Comparison of ENCODE assay signal across 35 cellular contexts in the genomic region with DNA sequence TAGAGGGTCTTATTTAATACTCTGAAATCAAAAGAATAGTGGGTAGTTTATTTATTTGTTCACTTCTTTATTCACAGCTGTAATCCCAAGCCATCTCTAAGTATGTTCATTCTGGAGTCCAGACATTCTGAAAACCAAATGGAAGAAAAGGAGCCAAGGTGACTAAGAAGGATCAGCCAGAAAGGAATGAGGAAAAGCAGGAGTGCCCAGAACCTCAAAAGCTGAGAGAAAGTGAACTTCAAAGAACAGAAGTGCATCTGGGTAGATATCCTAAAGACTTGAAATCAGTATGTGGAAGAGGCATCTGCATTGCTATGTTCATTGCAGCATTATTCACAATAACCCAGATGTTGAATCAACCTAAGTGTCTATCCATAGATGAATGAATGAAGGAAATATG.
"Had no signal": no experiment of that assay in that cellular context is flagged by ENCODE, and none has a peak within 500 bp of the region (broad histone marks: within the 10 kb centered on the region; RNA-seq: fewer than 3 reads in every experiment).

No MANE protein-coding gene starts in this region.

- H3K4me3 ChIP-seq: MG63 had no signal

- H3K27ac ChIP-seq: KMS-11 had no signal

- H3K27me3 ChIP-seq: MG63 had no signal

- H3K36me3 ChIP-seq: MG63 had no signal

- H3K9ac ChIP-seq: KMS-11 had no signal

- H3K9me3 ChIP-seq: MG63 had no signal

- H3K4me2 ChIP-seq: KMS-11 had no signal

- DNase-seq: Karpas-422, Kasumi-1, KG1, MG63, MM.1S, MV-4-11, NCI-H1048, NCI-H1092, NCI-H1092 treated with DMSO at 0.1 percent for 48 hours, NCI-H1105, NCI-H1105 treated with DMSO at 0.1 percent for 48 hours, NCI-H1417, NCI-H1417 treated with DMSO at 0.1 percent for 48 hours, NCI-H1436, NCI-H1436 treated with DMSO at 0.1 percent for 48 hours, NCI-H146, NCI-H1694, NCI-H1694 treated with DMSO at 0.1 percent for 48 hours, NCI-H187, NCI-H187 treated with DMSO at 0.1 percent for 48 hours, NCI-H1930, NCI-H2029, NCI-H2029 treated with DMSO at 0.1 percent for 48 hours, NCI-H2081, NCI-H2081 treated with DMSO at 0.1 percent for 48 hours, NCI-H2107, NCI-H2171, NCI-H2171 treated with DMSO at 0.1 percent for 48 hours, NCI-H2227 treated with DMSO at 0.1 percent for 48 hours, NCI-H226, NCI-H345, NCI-H446, NCI-H446 treated with DMSO at 0.1 percent for 48 hours, NCI-H510A had no signal
